ENCODE assay signal across 1 cellular context in genomic region chr1:147084273-147085096, GRCh38.
TF ChIP-seq lines count a peak whose summit lies in the region.

No MANE protein-coding gene starts in this region.

TF ChIP-seq in K562, 482 proteins besides CTCF, POLR2A, EP300 and RAD21 (continued from another document and continues in another):
- TF ChIP-seq ZNF280B (CRISPR knock-in tag; IDR thresholded peaks at IDR 0.05): no peak
- TF ChIP-seq RUNX1 (IDR thresholded peaks at IDR 0.05; ENCODE audit: low read depth): peak; percentile 98
- TF ChIP-seq ZNF23 (CRISPR knock-in tag; IDR thresholded peaks at IDR 0.05): no peak
- peak; percentile 100 for TF ChIP-seq GTF2E2 (tag; IDR thresholded peaks at IDR 0.05)
- peak; percentile 10; the same call in 1 of the 2 replicates for TF ChIP-seq PBX2 (CRISPR knock-in tag; IDR thresholded peaks at IDR 0.05; ENCODE audit: low read depth)
- 0 out of 2 replicates have a peak, but pooled peaks have one; percentile 4 for TF ChIP-seq PBX2 (tag; conservative IDR thresholded peaks at IDR 0.05; ENCODE audit: low read depth)
- TF ChIP-seq TSC22D4 (tag; IDR thresholded peaks at IDR 0.05): no peak
- peak; percentile 75 for TF ChIP-seq ZNF24 (IDR thresholded peaks at IDR 0.05)
- TF ChIP-seq CSDE1 (IDR thresholded peaks at IDR 0.05): peak in 1 of 2 experiments; percentile 95; a peak in 2 of 4 replicates
- no peak for TF ChIP-seq GMEB1 (CRISPR knock-in tag; IDR thresholded peaks at IDR 0.05)
- TF ChIP-seq MCM2 (IDR thresholded peaks at IDR 0.05; ENCODE audit: low read depth): no peak
- 0 out of 2 replicates have a peak, but pooled peaks have one; percentile 47 for TF ChIP-seq ZBTB40 (IDR thresholded peaks at IDR 0.05)
- TF ChIP-seq ZBTB40 (CRISPR knock-in tag; IDR thresholded peaks at IDR 0.05): peak; percentile 43
- TF ChIP-seq PRPF4 (IDR thresholded peaks at IDR 0.05; ENCODE audit: insufficient read depth, low read depth, low read length, poor library complexity, severe bottlenecking): peak; percentile 73
- peak; percentile 25 for TF ChIP-seq NEUROD1 (IDR thresholded peaks at IDR 0.05; ENCODE audit: borderline replicate concordance, low read depth, low read length, partially characterized antibody)
- TF ChIP-seq, protein P1, sequence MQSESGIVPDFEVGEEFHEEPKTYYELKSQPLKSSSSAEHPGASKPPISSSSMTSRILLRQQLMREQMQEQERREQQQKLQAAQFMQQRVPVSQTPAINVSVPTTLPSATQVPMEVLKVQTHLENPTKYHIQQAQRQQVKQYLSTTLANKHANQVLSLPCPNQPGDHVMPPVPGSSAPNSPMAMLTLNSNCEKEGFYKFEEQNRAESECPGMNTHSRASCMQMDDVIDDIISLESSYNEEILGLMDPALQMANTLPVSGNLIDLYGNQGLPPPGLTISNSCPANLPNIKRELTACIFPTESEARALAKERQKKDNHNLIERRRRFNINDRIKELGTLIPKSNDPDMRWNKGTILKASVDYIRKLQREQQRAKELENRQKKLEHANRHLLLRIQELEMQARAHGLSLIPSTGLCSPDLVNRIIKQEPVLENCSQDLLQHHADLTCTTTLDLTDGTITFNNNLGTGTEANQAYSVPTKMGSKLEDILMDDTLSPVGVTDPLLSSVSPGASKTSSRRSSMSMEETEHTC (IDR thresholded peaks at IDR 0.05): peak; percentile 23; the same call in 1 of the 2 replicates
- no peak for TF ChIP-seq WHSC1 (IDR thresholded peaks at IDR 0.05; ENCODE audit: low read length)
- TF ChIP-seq ZNF347 (CRISPR knock-in tag; IDR thresholded peaks at IDR 0.05; ENCODE audit: low read depth): peak; percentile 78; the same call in 1 of the 2 replicates
- TF ChIP-seq, protein P2, sequence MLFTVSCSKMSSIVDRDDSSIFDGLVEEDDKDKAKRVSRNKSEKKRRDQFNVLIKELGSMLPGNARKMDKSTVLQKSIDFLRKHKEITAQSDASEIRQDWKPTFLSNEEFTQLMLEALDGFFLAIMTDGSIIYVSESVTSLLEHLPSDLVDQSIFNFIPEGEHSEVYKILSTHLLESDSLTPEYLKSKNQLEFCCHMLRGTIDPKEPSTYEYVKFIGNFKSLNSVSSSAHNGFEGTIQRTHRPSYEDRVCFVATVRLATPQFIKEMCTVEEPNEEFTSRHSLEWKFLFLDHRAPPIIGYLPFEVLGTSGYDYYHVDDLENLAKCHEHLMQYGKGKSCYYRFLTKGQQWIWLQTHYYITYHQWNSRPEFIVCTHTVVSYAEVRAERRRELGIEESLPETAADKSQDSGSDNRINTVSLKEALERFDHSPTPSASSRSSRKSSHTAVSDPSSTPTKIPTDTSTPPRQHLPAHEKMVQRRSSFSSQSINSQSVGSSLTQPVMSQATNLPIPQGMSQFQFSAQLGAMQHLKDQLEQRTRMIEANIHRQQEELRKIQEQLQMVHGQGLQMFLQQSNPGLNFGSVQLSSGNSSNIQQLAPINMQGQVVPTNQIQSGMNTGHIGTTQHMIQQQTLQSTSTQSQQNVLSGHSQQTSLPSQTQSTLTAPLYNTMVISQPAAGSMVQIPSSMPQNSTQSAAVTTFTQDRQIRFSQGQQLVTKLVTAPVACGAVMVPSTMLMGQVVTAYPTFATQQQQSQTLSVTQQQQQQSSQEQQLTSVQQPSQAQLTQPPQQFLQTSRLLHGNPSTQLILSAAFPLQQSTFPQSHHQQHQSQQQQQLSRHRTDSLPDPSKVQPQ (CRISPR knock-in tag; IDR thresholded peaks at IDR 0.05; ENCODE audit: borderline replicate concordance): no peak
- TF ChIP-seq, protein P3, sequence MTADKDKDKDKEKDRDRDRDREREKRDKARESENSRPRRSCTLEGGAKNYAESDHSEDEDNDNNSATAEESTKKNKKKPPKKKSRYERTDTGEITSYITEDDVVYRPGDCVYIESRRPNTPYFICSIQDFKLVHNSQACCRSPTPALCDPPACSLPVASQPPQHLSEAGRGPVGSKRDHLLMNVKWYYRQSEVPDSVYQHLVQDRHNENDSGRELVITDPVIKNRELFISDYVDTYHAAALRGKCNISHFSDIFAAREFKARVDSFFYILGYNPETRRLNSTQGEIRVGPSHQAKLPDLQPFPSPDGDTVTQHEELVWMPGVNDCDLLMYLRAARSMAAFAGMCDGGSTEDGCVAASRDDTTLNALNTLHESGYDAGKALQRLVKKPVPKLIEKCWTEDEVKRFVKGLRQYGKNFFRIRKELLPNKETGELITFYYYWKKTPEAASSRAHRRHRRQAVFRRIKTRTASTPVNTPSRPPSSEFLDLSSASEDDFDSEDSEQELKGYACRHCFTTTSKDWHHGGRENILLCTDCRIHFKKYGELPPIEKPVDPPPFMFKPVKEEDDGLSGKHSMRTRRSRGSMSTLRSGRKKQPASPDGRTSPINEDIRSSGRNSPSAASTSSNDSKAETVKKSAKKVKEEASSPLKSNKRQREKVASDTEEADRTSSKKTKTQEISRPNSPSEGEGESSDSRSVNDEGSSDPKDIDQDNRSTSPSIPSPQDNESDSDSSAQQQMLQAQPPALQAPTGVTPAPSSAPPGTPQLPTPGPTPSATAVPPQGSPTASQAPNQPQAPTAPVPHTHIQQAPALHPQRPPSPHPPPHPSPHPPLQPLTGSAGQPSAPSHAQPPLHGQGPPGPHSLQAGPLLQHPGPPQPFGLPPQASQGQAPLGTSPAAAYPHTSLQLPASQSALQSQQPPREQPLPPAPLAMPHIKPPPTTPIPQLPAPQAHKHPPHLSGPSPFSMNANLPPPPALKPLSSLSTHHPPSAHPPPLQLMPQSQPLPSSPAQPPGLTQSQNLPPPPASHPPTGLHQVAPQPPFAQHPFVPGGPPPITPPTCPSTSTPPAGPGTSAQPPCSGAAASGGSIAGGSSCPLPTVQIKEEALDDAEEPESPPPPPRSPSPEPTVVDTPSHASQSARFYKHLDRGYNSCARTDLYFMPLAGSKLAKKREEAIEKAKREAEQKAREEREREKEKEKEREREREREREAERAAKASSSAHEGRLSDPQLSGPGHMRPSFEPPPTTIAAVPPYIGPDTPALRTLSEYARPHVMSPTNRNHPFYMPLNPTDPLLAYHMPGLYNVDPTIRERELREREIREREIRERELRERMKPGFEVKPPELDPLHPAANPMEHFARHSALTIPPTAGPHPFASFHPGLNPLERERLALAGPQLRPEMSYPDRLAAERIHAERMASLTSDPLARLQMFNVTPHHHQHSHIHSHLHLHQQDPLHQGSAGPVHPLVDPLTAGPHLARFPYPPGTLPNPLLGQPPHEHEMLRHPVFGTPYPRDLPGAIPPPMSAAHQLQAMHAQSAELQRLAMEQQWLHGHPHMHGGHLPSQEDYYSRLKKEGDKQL (CRISPR knock-in tag; IDR thresholded peaks at IDR 0.05; ENCODE audit: borderline replicate concordance): peak; percentile 83; the same call in 1 of the 2 replicates
- no peak for TF ChIP-seq NCOA2 (IDR thresholded peaks at IDR 0.05; ENCODE audit: partially characterized antibody in 2 of 2)
- no peak for TF ChIP-seq ELK1 (CRISPR knock-in tag; IDR thresholded peaks at IDR 0.05)
- no peak for TF ChIP-seq FOS (IDR thresholded peaks at IDR 0.05; ENCODE audit: extremely low read depth, insufficient read length)
- 0 out of 2 replicates have a peak, but pooled peaks have one; percentile 47 for TF ChIP-seq ZNF644 (tag; IDR thresholded peaks at IDR 0.05; ENCODE audit: low read depth)
- TF ChIP-seq IFI16 (CRISPR knock-in tag; IDR thresholded peaks at IDR 0.05): no peak
